1 cellular context compared by ENCODE assay signal in genomic region chr13:40776681-40777165, GRCh38.
A peak's percentile ranks its signal among the peaks of the same experiment; 100 is the strongest.
TF ChIP-seq lines count a peak whose summit lies in the region.

No MANE protein-coding gene starts in this region.

TF ChIP-seq in GM12878, 131 proteins besides CTCF, POLR2A, EP300 and RAD21 (continues in another document):
- TF ChIP-seq TCF7 (IDR thresholded peaks at IDR 0.05; ENCODE audit: borderline replicate concordance) (no peak), JUND (IDR thresholded peaks at IDR 0.05; ENCODE audit: low read depth, low read length) (no peak), ETV6 (conservative IDR thresholded peaks at IDR 0.05 in 1 of 2, IDR thresholded peaks at IDR 0.05 in 1 of 2; ENCODE audit: borderline replicate concordance in 1 of 2, low read depth in 1 of 2) (peak in 1 of 2 experiments; percentile 68; a peak in 2 of 4 replicates), SKIL (IDR thresholded peaks at IDR 0.05; ENCODE audit: low read depth, poor library complexity, severe bottlenecking) (no peak), NFXL1 (IDR thresholded peaks at IDR 0.05; ENCODE audit: borderline replicate concordance) (no peak), ZBED1 (IDR thresholded peaks at IDR 0.05; ENCODE audit: borderline replicate concordance) (no peak), NR2C2 (IDR thresholded peaks at IDR 0.05; ENCODE audit: borderline replicate concordance, control insufficient read depth, insufficient read length, low read depth) (no peak), SUPT20H (IDR thresholded peaks at IDR 0.05; ENCODE audit: borderline replicate concordance, control insufficient read depth, low read depth, low read length) (no peak), MEF2A (IDR thresholded peaks at IDR 0.05; ENCODE audit: insufficient read depth, low read depth, low read length) (no peak), CEBPZ (IDR thresholded peaks at IDR 0.05; ENCODE audit: low read depth, low read length) (no peak), BHLHE40 (IDR thresholded peaks at IDR 0.05; ENCODE audit: borderline replicate concordance in 1 of 2, low read depth in 2 of 2, low read length in 1 of 2) (no peak), IRF3 (IDR thresholded peaks at IDR 0.05) (no peak), EED (IDR thresholded peaks at IDR 0.05; ENCODE audit: low read depth) (no peak; the same call in 1 of the 2 replicates), NRF1 (conservative IDR thresholded peaks at IDR 0.05; ENCODE audit: low read depth, low read length) (no peak), CEBPB (IDR thresholded peaks at IDR 0.05; ENCODE audit: borderline replicate concordance in 1 of 2, low read depth in 2 of 2, low read length in 2 of 2) (no peak), STAT3 (IDR thresholded peaks at IDR 0.05; ENCODE audit: low read depth, low read length) (no peak), POU2F2 (IDR thresholded peaks at IDR 0.05; ENCODE audit: borderline replicate concordance, low read depth, low read length) (no peak), CBX5 (IDR thresholded peaks at IDR 0.05; ENCODE audit: low read depth) (0 out of 2 replicates have a peak, but pooled peaks have one; percentile 23), ZNF24 (IDR thresholded peaks at IDR 0.05) (no peak), CUX1 (IDR thresholded peaks at IDR 0.05; ENCODE audit: insufficient replicate concordance, low read depth, low read length) (no peak), PKNOX1 (IDR thresholded peaks at IDR 0.05) (no peak), FOS (IDR thresholded peaks at IDR 0.05; ENCODE audit: borderline replicate concordance, extremely low read depth, insufficient read length) (no peak), KDM1A (IDR thresholded peaks at IDR 0.05; ENCODE audit: borderline replicate concordance) (no peak), KLF5 (IDR thresholded peaks at IDR 0.05; ENCODE audit: partially characterized antibody) (no peak), CREB1 (IDR thresholded peaks at IDR 0.05; ENCODE audit: low read depth) (0 out of 2 replicates have a peak, but pooled peaks have one; percentile 25), MEF2B (IDR thresholded peaks at IDR 0.05; ENCODE audit: partially characterized antibody, poor library complexity, severe bottlenecking) (no peak), ZBTB33 (IDR thresholded peaks at IDR 0.05) (no peak), HSF1 (IDR thresholded peaks at IDR 0.05; ENCODE audit: low read depth, low read length) (no peak), CBX3 (IDR thresholded peaks at IDR 0.05; ENCODE audit: borderline replicate concordance, low read depth) (no peak), RUNX3 (IDR thresholded peaks at IDR 0.05; ENCODE audit: low read length) (peak; percentile 67), SUZ12 (IDR thresholded peaks at IDR 0.05; ENCODE audit: unreplicated experiment) (no peak), SPI1 (IDR thresholded peaks at IDR 0.05; ENCODE audit: borderline replicate concordance, insufficient read depth, low read depth, low read length) (peak; percentile 71), RCOR1 (conservative IDR thresholded peaks at IDR 0.05; ENCODE audit: low read depth, low read length) (no peak), GABPA (IDR thresholded peaks at IDR 0.05; ENCODE audit: low read depth) (0 out of 2 replicates have a peak, but pooled peaks have one; percentile 58), POLR2AphosphoS5 (IDR thresholded peaks at IDR 0.05; ENCODE audit: low read length) (no peak), SRF (IDR thresholded peaks at IDR 0.05; ENCODE audit: low read depth in 2 of 2, low read length in 2 of 2) (no peak), ESRRA (IDR thresholded peaks at IDR 0.05; ENCODE audit: low read length) (no peak), NFIC (IDR thresholded peaks at IDR 0.05; ENCODE audit: low read depth, low read length) (no peak), MXI1 (IDR thresholded peaks at IDR 0.05; ENCODE audit: low read depth, low read length) (no peak), KAT2A (conservative IDR thresholded peaks at IDR 0.05; ENCODE audit: control insufficient read depth, low read depth, low read length) (no peak), RAD51 (IDR thresholded peaks at IDR 0.05) (no peak), PRDM15 (CRISPR knock-in tag; IDR thresholded peaks at IDR 0.05) (no peak), GATAD2B (conservative IDR thresholded peaks at IDR 0.05; ENCODE audit: low read depth) (no peak)
